In genomic region chr11:130904380-130904779, GRCh38 we compare ENCODE assay signal across 11 cellular contexts. TPM values are rescaled to one million over a fixed set of nuclear protein-coding genes. Genes with fewer than 3 reads are reported as not detected.
A peak's percentile ranks its signal among the peaks of the same experiment; 100 is the strongest.
DNase-seq lines count a peak whose midpoint lies in the region; ATAC-seq and TF ChIP-seq lines count a peak whose summit lies in the region.
"Had no signal": no experiment of that assay in that cellular context is flagged by ENCODE, and none has a peak within 500 bp of the region (broad histone marks: within the 10 kb centered on the region; RNA-seq: fewer than 3 reads in every experiment).

No MANE protein-coding gene starts in this region.

- no peaks in the 10 kb centered on the region for H3K27me3 Mint-ChIP-seq in endodermal cell (ENCODE audit: insufficient read depth)

- H3K27ac Mint-ChIP-seq in endodermal cell: no peak overlapping the region

- H3K36me3 ChIP-seq in endodermal cell (ENCODE audit: control insufficient read depth, insufficient read depth, low read length): peaks cover 92% of the 10 kb centered on the region

- DNase-seq in DMS53 (lab: John Stamatoyannopoulos, UW) (peak; percentile 36), DMS53 treated with DMSO at 0.1 percent for 48 hours (lab: John Stamatoyannopoulos, UW; ENCODE audit: unreplicated experiment) (no peak), NCI-H460 (ENCODE audit: extremely low read depth, low read depth) (peak; percentile 11), endodermal cell (no peak), renal cortical epithelial cell (ENCODE audit: low read depth) (peak; percentile 23), SHP77 treated with DMSO at 0.1 percent for 48 hours (lab: John Stamatoyannopoulos, UW) (no peak)
- DNase-seq: activated T-cell treated with anti-CD3 and anti-CD28 coated beads for 4 hours, Peyer's patch had no signal

- H3K4me3 ChIP-seq in endodermal cell (ENCODE audit: low read length): no peak overlapping the region
- H3K4me3 ChIP-seq: Peyer's patch, skin epidermis had no signal

- no peaks in the 10 kb centered on the region for H3K9me3 Mint-ChIP-seq in endodermal cell

- TF ChIP-seq CTCF in endodermal cell (conservative IDR thresholded peaks at IDR 0.05): peak; percentile 65

- H3K4me3 Mint-ChIP-seq in endodermal cell: no peak overlapping the region

- H3K9me3 ChIP-seq in endodermal cell (ENCODE audit: control insufficient read depth, low read length): no peaks in the 10 kb centered on the region
- H3K9me3 ChIP-seq: Peyer's patch had no signal

- 90% methylated on average over 1 of the region's 1 CpG; no CpG with 5 or more reads in 1 of the 2 experiments for WGBS in endodermal cell (ENCODE audit: insufficient coverage in 1 of 2, insufficient read length in 1 of 2), 2 experiments

- no peaks in the 10 kb centered on the region for H3K4me1 ChIP-seq in endodermal cell (ENCODE audit: control insufficient read depth, insufficient read depth, low read length)
- H3K4me1 ChIP-seq: Peyer's patch had no signal

- H3K4me1 Mint-ChIP-seq in endodermal cell: no peaks in the 10 kb centered on the region

- H3K36me3 Mint-ChIP-seq in endodermal cell (ENCODE audit: low read depth): peaks cover 80% of the 10 kb centered on the region

- H3K27me3 ChIP-seq in endodermal cell (ENCODE audit: control insufficient read depth, insufficient read depth, low read length, poor library complexity, severe bottlenecking): no peaks in the 10 kb centered on the region
- H3K27me3 ChIP-seq: Peyer's patch had no signal

- no peak overlapping the region for H3K27ac ChIP-seq in endodermal cell (ENCODE audit: low read depth, low read length)
- H3K27ac ChIP-seq: Peyer's patch, skin epidermis had no signal

- no peak overlapping the region for H3K9ac ChIP-seq in endodermal cell (ENCODE audit: extremely low read depth, low read length, poor library complexity, severe bottlenecking)

- ATAC-seq in GM19455 (IDR thresholded peaks at IDR 0.05; ENCODE audit: unreplicated experiment) (no peak), GM18867 (IDR thresholded peaks at IDR 0.05; ENCODE audit: unreplicated experiment) (no peak)

RNA-seq across cellular contexts. Expression of gene SNX19, which starts 11.9 kb away (rescaled TPM):
- total RNA-seq in NCI-H460 (2014; rRNA removed; shearing (Covaris generic)): 28.7 and 32.1 TPM in 2 replicates
- 16.0 and 19.9 TPM in 2 replicates for polyA plus RNA-seq in NCI-H460 (2014; cell fraction: nucleus; rRNA removed)
- total RNA-seq in endodermal cell (10 to 100 TPM; 32.3 to 37.5 TPM), renal cortical epithelial cell (39.9 and 175 TPM in 2 replicates)
- polyA plus RNA-seq in endodermal cell (2013, experiment 1 of 2): 30.3 TPM
- polyA plus RNA-seq in endodermal cell (2013, experiment 2 of 2): 23.8 TPM

Comparison
In these comparisons a context has a peak if more than half of its experiments do, and no peak if none do; other contexts are left out.
1. DNase-seq: peak in DMS53 (single experiment), NCI-H460 (single experiment) and renal cortical epithelial cell (single experiment); none in DMS53 treated with DMSO at 0.1 percent for 48 hours (single experiment), endodermal cell (single experiment) and SHP77 treated with DMSO at 0.1 percent for 48 hours (single experiment).